ENCODE assay signal across 1 cellular context in the genomic region with DNA sequence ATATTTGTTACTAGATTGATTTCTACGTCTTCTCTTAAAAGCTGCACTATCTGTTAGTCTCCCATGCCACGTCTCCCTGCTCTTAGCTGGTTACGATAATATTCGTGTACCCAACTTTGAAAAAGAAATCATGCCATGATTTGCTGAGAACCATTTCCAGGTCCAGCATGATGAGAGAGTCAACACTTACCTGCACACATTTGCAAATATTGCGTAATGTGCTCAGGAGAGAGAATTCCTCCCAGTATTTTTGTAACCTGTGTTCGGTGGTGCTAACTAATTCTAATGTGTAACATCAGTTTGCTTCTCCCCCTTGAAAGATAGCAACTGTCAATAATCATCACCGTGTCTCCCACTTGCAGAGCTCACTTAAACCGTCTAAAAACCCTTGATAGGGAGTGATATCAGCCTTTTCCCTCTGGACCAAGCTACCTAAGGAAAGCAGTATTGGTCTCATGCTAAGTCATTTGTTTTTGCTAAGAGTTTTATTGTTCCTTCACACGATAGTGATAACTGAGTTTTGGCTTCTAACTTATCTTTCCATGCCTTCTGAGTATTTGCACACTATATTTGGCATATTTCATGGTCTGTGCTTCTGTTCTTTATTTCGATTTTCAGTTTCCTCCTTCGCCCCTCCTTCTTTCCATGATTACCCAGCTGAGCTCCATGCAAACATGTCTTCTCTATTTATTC.
TF ChIP-seq lines count a peak whose summit lies in the region.

No MANE protein-coding gene starts in this region.

TF ChIP-seq in K562, 482 proteins besides CTCF, POLR2A, EP300 and RAD21 (continued from another document and continues in another):
- TF ChIP-seq, protein P1, sequence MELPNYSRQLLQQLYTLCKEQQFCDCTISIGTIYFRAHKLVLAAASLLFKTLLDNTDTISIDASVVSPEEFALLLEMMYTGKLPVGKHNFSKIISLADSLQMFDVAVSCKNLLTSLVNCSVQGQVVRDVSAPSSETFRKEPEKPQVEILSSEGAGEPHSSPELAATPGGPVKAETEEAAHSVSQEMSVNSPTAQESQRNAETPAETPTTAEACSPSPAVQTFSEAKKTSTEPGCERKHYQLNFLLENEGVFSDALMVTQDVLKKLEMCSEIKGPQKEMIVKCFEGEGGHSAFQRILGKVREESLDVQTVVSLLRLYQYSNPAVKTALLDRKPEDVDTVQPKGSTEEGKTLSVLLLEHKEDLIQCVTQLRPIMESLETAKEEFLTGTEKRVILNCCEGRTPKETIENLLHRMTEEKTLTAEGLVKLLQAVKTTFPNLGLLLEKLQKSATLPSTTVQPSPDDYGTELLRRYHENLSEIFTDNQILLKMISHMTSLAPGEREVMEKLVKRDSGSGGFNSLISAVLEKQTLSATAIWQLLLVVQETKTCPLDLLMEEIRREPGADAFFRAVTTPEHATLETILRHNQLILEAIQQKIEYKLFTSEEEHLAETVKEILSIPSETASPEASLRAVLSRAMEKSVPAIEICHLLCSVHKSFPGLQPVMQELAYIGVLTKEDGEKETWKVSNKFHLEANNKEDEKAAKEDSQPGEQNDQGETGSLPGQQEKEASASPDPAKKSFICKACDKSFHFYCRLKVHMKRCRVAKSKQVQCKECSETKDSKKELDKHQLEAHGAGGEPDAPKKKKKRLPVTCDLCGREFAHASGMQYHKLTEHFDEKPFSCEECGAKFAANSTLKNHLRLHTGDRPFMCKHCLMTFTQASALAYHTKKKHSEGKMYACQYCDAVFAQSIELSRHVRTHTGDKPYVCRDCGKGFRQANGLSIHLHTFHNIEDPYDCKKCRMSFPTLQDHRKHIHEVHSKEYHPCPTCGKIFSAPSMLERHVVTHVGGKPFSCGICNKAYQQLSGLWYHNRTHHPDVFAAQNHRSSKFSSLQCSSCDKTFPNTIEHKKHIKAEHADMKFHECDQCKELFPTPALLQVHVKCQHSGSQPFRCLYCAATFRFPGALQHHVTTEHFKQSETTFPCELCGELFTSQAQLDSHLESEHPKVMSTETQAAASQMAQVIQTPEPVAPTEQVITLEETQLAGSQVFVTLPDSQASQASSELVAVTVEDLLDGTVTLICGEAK (IDR thresholded peaks at IDR 0.05), result peak; percentile 75
- TF ChIP-seq, protein P1 (CRISPR knock-in tag; IDR thresholded peaks at IDR 0.05), result no peak
- TF ChIP-seq RCOR1 (IDR thresholded peaks at IDR 0.05; ENCODE audit: borderline replicate concordance in 1 of 2, low read depth in 2 of 2, low read length in 2 of 2) (peak in 1 of 2 experiments; percentile 59; a peak in 1 of 4 replicates), SRSF3 (IDR thresholded peaks at IDR 0.05; ENCODE audit: insufficient read depth, low read length) (no peak), EP400 (IDR thresholded peaks at IDR 0.05) (peak; percentile 41; the same call in 1 of the 2 replicates), SNRNP70 (optimal IDR thresholded peaks at IDR 0.05; ENCODE audit: low read depth, low read length) (no peak), SMARCE1 (IDR thresholded peaks at IDR 0.05) (peak; percentile 73; the same call in 1 of the 2 replicates), GATA2 (CRISPR knock-in tag; IDR thresholded peaks at IDR 0.05) (no peak), ESRRA (IDR thresholded peaks at IDR 0.05; ENCODE audit: borderline replicate concordance, low read depth) (no peak), ATF7 (IDR thresholded peaks at IDR 0.05) (0 out of 2 replicates have a peak, but pooled peaks have one; percentile 30), TCF3 (CRISPR knock-in tag; IDR thresholded peaks at IDR 0.05) (peak; percentile 82), NFIC (IDR thresholded peaks at IDR 0.05) (peak; percentile 50), MAFF (IDR thresholded peaks at IDR 0.05; ENCODE audit: low read length) (peak; percentile 38; the same call in 1 of the 2 replicates), HDAC6 (IDR thresholded peaks at IDR 0.05; ENCODE audit: low read depth, low read length) (no peak), DIDO1 (tag; IDR thresholded peaks at IDR 0.05; ENCODE audit: low read depth) (no peak), SMARCA4 (IDR thresholded peaks at IDR 0.05) (peak; percentile 85; the same call in 1 of the 2 replicates), NBN (IDR thresholded peaks at IDR 0.05; ENCODE audit: low read depth) (peak; percentile 45; the same call in 1 of the 2 replicates), SRF (CRISPR knock-in tag; IDR thresholded peaks at IDR 0.05) (0 out of 4 replicates have a peak, but pooled peaks of 1 of the 2 experiments have one; percentile 67)
- TF ChIP-seq, protein P2, sequence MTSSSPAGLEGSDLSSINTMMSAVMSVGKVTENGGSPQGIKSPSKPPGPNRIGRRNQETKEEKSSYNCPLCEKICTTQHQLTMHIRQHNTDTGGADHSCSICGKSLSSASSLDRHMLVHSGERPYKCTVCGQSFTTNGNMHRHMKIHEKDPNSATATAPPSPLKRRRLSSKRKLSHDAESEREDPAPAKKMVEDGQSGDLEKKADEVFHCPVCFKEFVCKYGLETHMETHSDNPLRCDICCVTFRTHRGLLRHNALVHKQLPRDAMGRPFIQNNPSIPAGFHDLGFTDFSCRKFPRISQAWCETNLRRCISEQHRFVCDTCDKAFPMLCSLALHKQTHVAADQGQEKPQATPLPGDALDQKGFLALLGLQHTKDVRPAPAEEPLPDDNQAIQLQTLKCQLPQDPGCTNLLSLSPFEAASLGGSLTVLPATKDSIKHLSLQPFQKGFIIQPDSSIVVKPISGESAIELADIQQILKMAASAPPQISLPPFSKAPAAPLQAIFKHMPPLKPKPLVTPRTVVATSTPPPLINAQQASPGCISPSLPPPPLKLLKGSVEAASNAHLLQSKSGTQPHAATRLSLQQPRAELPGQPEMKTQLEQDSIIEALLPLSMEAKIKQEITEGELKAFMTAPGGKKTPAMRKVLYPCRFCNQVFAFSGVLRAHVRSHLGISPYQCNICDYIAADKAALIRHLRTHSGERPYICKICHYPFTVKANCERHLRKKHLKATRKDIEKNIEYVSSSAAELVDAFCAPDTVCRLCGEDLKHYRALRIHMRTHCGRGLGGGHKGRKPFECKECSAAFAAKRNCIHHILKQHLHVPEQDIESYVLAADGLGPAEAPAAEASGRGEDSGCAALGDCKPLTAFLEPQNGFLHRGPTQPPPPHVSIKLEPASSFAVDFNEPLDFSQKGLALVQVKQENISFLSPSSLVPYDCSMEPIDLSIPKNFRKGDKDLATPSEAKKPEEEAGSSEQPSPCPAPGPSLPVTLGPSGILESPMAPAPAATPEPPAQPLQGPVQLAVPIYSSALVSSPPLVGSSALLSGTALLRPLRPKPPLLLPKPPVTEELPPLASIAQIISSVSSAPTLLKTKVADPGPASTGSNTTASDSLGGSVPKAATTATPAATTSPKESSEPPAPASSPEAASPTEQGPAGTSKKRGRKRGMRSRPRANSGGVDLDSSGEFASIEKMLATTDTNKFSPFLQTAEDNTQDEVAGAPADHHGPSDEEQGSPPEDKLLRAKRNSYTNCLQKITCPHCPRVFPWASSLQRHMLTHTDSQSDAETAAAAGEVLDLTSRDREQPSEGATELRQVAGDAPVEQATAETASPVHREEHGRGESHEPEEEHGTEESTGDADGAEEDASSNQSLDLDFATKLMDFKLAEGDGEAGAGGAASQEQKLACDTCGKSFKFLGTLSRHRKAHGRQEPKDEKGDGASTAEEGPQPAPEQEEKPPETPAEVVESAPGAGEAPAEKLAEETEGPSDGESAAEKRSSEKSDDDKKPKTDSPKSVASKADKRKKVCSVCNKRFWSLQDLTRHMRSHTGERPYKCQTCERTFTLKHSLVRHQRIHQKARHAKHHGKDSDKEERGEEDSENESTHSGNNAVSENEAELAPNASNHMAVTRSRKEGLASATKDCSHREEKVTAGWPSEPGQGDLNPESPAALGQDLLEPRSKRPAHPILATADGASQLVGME (CRISPR knock-in tag; IDR thresholded peaks at IDR 0.05), result no peak
- TF ChIP-seq, protein P3, sequence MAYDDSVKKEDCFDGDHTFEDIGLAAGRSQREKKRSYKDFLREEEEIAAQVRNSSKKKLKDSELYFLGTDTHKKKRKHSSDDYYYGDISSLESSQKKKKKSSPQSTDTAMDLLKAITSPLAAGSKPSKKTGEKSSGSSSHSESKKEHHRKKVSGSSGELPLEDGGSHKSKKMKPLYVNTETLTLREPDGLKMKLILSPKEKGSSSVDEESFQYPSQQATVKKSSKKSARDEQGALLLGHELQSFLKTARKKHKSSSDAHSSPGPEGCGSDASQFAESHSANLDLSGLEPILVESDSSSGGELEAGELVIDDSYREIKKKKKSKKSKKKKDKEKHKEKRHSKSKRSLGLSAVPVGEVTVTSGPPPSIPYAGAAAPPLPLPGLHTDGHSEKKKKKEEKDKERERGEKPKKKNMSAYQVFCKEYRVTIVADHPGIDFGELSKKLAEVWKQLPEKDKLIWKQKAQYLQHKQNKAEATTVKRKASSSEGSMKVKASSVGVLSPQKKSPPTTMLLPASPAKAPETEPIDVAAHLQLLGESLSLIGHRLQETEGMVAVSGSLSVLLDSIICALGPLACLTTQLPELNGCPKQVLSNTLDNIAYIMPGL (CRISPR knock-in tag; IDR thresholded peaks at IDR 0.05), result no peak
- TF ChIP-seq, protein P4, sequence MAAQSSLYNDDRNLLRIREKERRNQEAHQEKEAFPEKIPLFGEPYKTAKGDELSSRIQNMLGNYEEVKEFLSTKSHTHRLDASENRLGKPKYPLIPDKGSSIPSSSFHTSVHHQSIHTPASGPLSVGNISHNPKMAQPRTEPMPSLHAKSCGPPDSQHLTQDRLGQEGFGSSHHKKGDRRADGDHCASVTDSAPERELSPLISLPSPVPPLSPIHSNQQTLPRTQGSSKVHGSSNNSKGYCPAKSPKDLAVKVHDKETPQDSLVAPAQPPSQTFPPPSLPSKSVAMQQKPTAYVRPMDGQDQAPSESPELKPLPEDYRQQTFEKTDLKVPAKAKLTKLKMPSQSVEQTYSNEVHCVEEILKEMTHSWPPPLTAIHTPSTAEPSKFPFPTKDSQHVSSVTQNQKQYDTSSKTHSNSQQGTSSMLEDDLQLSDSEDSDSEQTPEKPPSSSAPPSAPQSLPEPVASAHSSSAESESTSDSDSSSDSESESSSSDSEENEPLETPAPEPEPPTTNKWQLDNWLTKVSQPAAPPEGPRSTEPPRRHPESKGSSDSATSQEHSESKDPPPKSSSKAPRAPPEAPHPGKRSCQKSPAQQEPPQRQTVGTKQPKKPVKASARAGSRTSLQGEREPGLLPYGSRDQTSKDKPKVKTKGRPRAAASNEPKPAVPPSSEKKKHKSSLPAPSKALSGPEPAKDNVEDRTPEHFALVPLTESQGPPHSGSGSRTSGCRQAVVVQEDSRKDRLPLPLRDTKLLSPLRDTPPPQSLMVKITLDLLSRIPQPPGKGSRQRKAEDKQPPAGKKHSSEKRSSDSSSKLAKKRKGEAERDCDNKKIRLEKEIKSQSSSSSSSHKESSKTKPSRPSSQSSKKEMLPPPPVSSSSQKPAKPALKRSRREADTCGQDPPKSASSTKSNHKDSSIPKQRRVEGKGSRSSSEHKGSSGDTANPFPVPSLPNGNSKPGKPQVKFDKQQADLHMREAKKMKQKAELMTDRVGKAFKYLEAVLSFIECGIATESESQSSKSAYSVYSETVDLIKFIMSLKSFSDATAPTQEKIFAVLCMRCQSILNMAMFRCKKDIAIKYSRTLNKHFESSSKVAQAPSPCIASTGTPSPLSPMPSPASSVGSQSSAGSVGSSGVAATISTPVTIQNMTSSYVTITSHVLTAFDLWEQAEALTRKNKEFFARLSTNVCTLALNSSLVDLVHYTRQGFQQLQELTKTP (IDR thresholded peaks at IDR 0.05; ENCODE audit: low read depth in 1 of 2, partially characterized antibody in 2 of 2), result peak in 1 of 2 experiments; percentile 53
- TF ChIP-seq, protein P5, sequence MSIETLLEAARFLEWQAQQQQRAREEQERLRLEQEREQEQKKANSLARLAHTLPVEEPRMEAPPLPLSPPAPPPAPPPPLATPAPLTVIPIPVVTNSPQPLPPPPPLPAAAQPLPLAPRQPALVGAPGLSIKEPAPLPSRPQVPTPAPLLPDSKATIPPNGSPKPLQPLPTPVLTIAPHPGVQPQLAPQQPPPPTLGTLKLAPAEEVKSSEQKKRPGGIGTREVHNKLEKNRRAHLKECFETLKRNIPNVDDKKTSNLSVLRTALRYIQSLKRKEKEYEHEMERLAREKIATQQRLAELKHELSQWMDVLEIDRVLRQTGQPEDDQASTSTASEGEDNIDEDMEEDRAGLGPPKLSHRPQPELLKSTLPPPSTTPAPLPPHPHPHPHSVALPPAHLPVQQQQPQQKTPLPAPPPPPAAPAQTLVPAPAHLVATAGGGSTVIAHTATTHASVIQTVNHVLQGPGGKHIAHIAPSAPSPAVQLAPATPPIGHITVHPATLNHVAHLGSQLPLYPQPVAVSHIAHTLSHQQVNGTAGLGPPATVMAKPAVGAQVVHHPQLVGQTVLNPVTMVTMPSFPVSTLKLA (conservative IDR thresholded peaks at IDR 0.05), result peak in 1 of 2 experiments; percentile 36; a peak in 1 of 4 replicates
- TF ChIP-seq, protein P6, sequence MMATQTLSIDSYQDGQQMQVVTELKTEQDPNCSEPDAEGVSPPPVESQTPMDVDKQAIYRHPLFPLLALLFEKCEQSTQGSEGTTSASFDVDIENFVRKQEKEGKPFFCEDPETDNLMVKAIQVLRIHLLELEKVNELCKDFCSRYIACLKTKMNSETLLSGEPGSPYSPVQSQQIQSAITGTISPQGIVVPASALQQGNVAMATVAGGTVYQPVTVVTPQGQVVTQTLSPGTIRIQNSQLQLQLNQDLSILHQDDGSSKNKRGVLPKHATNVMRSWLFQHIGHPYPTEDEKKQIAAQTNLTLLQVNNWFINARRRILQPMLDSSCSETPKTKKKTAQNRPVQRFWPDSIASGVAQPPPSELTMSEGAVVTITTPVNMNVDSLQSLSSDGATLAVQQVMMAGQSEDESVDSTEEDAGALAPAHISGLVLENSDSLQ (IDR thresholded peaks at IDR 0.05), result peak; percentile 47; the same call in 1 of the 2 replicates
